Comparison of ENCODE assay signal across 18 cellular contexts in genomic region chr14:100887728-100888335, GRCh38. TPM values are rescaled to one million over a fixed set of nuclear protein-coding genes. Genes with fewer than 3 reads are reported as not detected.
"Had no signal": no experiment of that assay in that cellular context is flagged by ENCODE, and none has a peak within 500 bp of the region (broad histone marks: within the 10 kb centered on the region; RNA-seq: fewer than 3 reads in every experiment).

No MANE protein-coding gene starts in this region.

- FAIRE-seq: bronchial epithelial cell, pancreas, TTC549, urothelium cell line had no signal

- H3K36me3 Mint-ChIP-seq: activated naive CD4-positive, alpha-beta T cell treated with anti-CD3 and anti-CD28 coated beads, Interleukin-2, amount 50 U/mL, for 72 hours; natural killer cell treated with Interleukin-12 subunit alpha and Interleukin-12 subunit beta and Interleukin-15 and Interleukin-18, amount 100 ng/mL, for 72 hours had no signal

- ATAC-seq: activated naive CD4-positive, alpha-beta T cell treated with anti-CD3 and anti-CD28 coated beads, Interleukin-2, amount 50 U/mL, for 72 hours; esophagus mucosa; natural killer cell treated with Interleukin-12 subunit alpha and Interleukin-12 subunit beta and Interleukin-15 and Interleukin-18, amount 100 ng/mL, for 72 hours had no signal

- H3K9me3 Mint-ChIP-seq: activated naive CD4-positive, alpha-beta T cell treated with anti-CD3 and anti-CD28 coated beads, Interleukin-2, amount 50 U/mL, for 72 hours; natural killer cell treated with Interleukin-12 subunit alpha and Interleukin-12 subunit beta and Interleukin-15 and Interleukin-18, amount 100 ng/mL, for 72 hours had no signal

- H3K27ac Mint-ChIP-seq: activated naive CD4-positive, alpha-beta T cell treated with anti-CD3 and anti-CD28 coated beads, Interleukin-2, amount 50 U/mL, for 72 hours; natural killer cell treated with Interleukin-12 subunit alpha and Interleukin-12 subunit beta and Interleukin-15 and Interleukin-18, amount 100 ng/mL, for 72 hours had no signal

- H3K36me3 ChIP-seq: pancreas, thoracic aorta had no signal

- H3K4me3 Mint-ChIP-seq: natural killer cell treated with Interleukin-12 subunit alpha and Interleukin-12 subunit beta and Interleukin-15 and Interleukin-18, amount 100 ng/mL, for 72 hours had no signal

- H3K27ac ChIP-seq: pancreas, stomach, thoracic aorta had no signal

- H3K9me3 ChIP-seq: pancreas, stomach, thoracic aorta had no signal

- H3K27me3 ChIP-seq: pancreas had no signal

- DNase-seq: activated CD4-positive, alpha-beta T cell treated with anti-CD3 and anti-CD28 coated beads, Interleukin-2, amount 50 U/mL, for 1 hour; activated CD4-positive, CD25-positive, alpha-beta regulatory T cell; activated T-cell treated with anti-CD3 and anti-CD28 coated beads, Interleukin-2, amount 50 U/mL, for 1 hour; foreskin fibroblast; mammary epithelial cell; pancreas; stomach; T-helper 2 cell had no signal

- H3K4me3 ChIP-seq: pancreas, stomach, thoracic aorta had no signal

RNA-seq across cellular contexts. Expression of gene RTL1, which starts 15.7 kb away (rescaled TPM):
- total RNA-seq: activated CD8-positive, alpha-beta memory T cell treated with anti-CD3 and anti-CD28 coated beads for 36 hours; activated naive CD4-positive, alpha-beta T cell treated with anti-CD3 and anti-CD28 coated beads, Interleukin-2, amount 50 U/mL, for 72 hours; bronchial epithelial cell; esophagus mucosa; left colon; mammary epithelial cell; natural killer cell treated with Interleukin-12 subunit alpha and Interleukin-12 subunit beta and Interleukin-15 and Interleukin-18, amount 100 ng/mL, for 72 hours; renal cortical epithelial cell; stomach; thoracic aorta had no signal
- polyA plus RNA-seq: mammary epithelial cell, stomach had no signal
